20 cellular contexts compared by ENCODE assay signal in genomic region chr5:38837416-38837815, GRCh38. TPM values are rescaled to one million over a fixed set of nuclear protein-coding genes. Genes with fewer than 3 reads are reported as not detected.
"Had no signal": no experiment of that assay in that cellular context is flagged by ENCODE, and none has a peak within 500 bp of the region (broad histone marks: within the 10 kb centered on the region; RNA-seq: fewer than 3 reads in every experiment).

No MANE protein-coding gene starts in this region.

- H3K4me1 ChIP-seq: transverse colon had no signal

- H3K27ac ChIP-seq: epithelial cell of prostate, esophagus squamous epithelium, gastrocnemius medialis, neutrophil, stomach, thoracic aorta, transverse colon had no signal

- H3K36me3 ChIP-seq: gastrocnemius medialis, neutrophil, thoracic aorta, transverse colon had no signal

- H3K4me3 ChIP-seq: esophagus squamous epithelium, gastrocnemius medialis, heart right ventricle, stomach, thoracic aorta, transverse colon had no signal

- H3K27me3 ChIP-seq: esophagus squamous epithelium, gastrocnemius medialis, stomach, transverse colon had no signal

- H3K9me3 ChIP-seq: esophagus squamous epithelium, gastrocnemius medialis, neutrophil, stomach, thoracic aorta, transverse colon had no signal

- DNase-seq: effector memory CD8-positive, alpha-beta T cell; esophagus squamous epithelium; gastrocnemius medialis; heart right ventricle; hypothalamus; kidney glomerular epithelial cell; mammary epithelial cell; naive thymus-derived CD8-positive, alpha-beta T cell; posterior cingulate gyrus; small intestine; stimulated activated CD4-positive, alpha-beta T cell treated with anti-CD3 and anti-CD28 coated beads, Interleukin-12 subunit alpha, Interleukin-12 subunit beta, amount 100 ng/mL, for 4 hours; stimulated activated naive CD4-positive, alpha-beta T cell; stomach; substantia nigra; transverse colon had no signal

RNA-seq across cellular contexts. Expression of gene OSMR, which starts 8.4 kb away (rescaled TPM):
- total RNA-seq: mononuclear cell; naive thymus-derived CD8-positive, alpha-beta T cell had no signal
- polyA plus RNA-seq: neural cell had no signal
